Comparison of ENCODE assay signal across 16 cellular contexts in the genomic region with DNA sequence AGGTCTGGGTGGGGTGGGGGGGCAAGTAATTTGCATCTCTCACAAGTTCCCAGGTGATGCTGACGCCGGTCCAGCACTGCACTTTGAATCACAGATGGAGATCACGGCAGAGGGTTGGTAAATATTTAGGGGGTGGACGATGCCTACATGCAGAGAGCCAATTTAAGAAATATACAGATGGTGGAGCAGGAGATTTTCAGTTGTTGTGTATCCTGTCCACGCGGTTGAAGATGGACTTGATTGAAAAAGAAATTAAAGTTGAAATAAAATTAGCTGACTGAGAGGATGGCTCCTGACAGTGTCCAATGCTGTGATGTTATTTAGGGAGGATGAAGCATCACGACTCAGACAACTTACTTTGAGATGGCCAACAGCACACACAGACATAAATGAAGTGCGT.
DNase-seq lines count a peak whose midpoint lies in the region; ATAC-seq lines count a peak whose summit lies in the region.
"Had no signal": no experiment of that assay in that cellular context is flagged by ENCODE, and none has a peak within 500 bp of the region (broad histone marks: within the 10 kb centered on the region; RNA-seq: fewer than 3 reads in every experiment).

No MANE protein-coding gene starts in this region.

- ATAC-seq in HG02642 (IDR thresholded peaks at IDR 0.05; ENCODE audit: poor library complexity, unreplicated experiment) = no peak
- ATAC-seq: CD8-positive, alpha-beta T cell; GM12878 had no signal

- DNase-seq in G401 (ENCODE audit: low spot score) = peak; percentile 77
- DNase-seq in NCI-H446 treated with DMSO at 0.1 percent for 48 hours (lab: John Stamatoyannopoulos, UW) = peak; percentile 40
- peak; percentile 53 for DNase-seq in cerebellum (ENCODE audit: low spot score)
- peak; percentile 22 for DNase-seq in islet precursor cell
- no peak for DNase-seq in GM19238 (ENCODE audit: insufficient read length, low spot score)
- no peak for DNase-seq in NCI-H1092 (lab: John Stamatoyannopoulos, UW)
- no peak for DNase-seq in UCSD-AML1 (lab: John Stamatoyannopoulos, UW; ENCODE audit: unreplicated experiment)
- DNase-seq: CD4-positive, CD25-positive, alpha-beta regulatory T cell; CD8-positive, alpha-beta T cell; DMS153; DND-41; GDM1; GOT3; HFFc6 had no signal

- in situ Hi-C loops in G401 (cut with HindIII; ENCODE audit: low sequenced_read_pairs) = no loop called here

Comparison
In these comparisons a context has a peak if more than half of its experiments do, and no peak if none do; other contexts are left out.
1. DNase-seq: peak in G401 (single experiment), NCI-H446 treated with DMSO at 0.1 percent for 48 hours (single experiment), cerebellum (single experiment) and islet precursor cell (single experiment); none in GM19238 (single experiment), NCI-H1092 (single experiment) and UCSD-AML1 (single experiment).